Comparison of ENCODE assay signal across 8 cellular contexts in the genomic region with DNA sequence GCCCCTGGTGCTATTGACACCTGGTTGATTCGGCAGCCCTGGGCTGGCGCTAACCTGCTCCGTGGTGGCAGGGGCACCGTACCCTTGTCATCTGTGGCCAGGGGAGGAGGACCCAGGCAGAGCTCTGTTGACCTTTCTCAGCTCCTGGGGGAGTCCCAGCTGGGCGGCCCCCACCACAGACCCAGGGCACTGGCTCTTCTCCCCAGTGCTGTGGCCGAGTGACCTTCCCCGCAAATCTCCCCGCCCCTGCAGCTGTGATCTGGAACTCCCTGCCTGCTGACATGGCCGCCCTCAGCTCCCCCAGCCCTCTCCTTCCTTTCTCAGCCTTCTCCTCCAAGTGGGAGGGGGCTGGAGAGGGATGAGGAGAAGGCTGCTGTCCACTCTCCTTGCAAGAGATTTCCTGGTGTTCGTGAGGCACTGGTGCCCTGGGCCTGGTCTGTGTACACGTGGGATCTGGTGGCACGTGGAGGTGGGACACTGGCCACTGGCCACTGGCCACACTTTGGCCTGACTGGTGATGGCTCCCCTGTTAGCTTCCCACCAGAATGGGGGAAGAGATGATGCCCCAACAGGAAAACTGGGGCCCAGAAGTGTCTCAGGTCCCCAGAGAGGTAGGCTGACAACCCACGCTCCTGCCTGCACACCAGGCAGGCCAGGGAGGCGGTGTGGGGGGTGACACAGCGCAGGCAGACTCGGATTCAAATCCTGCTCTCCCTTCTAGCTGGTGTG. TPM values are rescaled to one million over a fixed set of nuclear protein-coding genes. Genes with fewer than 3 reads are reported as not detected.
DNase-seq lines count a peak whose midpoint lies in the region; TF ChIP-seq lines count a peak whose summit lies in the region.

No MANE protein-coding gene starts in this region.

- H3K27ac ChIP-seq in HL-60 (replicated peaks), result peak overlapping the region; percentile 35
- H3K27ac ChIP-seq in ascending aorta, result peak overlapping the region; percentile 63 to 66
- peak overlapping the region; percentile 79 to 88 for H3K27ac ChIP-seq in mucosa of rectum (ENCODE audit: low read depth in 2 of 2, low read length in 2 of 2)

- DNase-seq in 8988T (peak; percentile 6), HL-60 (ENCODE audit: low read depth in 1 of 2, low spot score in 1 of 2) (no peak), ascending aorta (ENCODE audit: low spot score in 2 of 2) (no peak), DMS 273 treated with DMSO at 0.1 percent for 48 hours (lab: John Stamatoyannopoulos, UW) (no peak), retina (no peak), SHP77 (lab: John Stamatoyannopoulos, UW) (no peak)
- DNase-seq in central memory CD4-positive, alpha-beta T cell, result no peak

- peak overlapping the region in 1 of 2 donors; percentile 50 for H3K9ac ChIP-seq in mucosa of rectum (ENCODE audit: low read depth in 1 of 2, low read length in 2 of 2)

- H3K9me3 ChIP-seq in ascending aorta, result no peaks in the 10 kb centered on the region
- no peaks in the 10 kb centered on the region for H3K9me3 ChIP-seq in mucosa of rectum (ENCODE audit: control insufficient read depth in 2 of 2, low read length in 2 of 2)

- H3K4me1 ChIP-seq in ascending aorta (peaks cover 0 to 2% of the 10 kb centered on the region in 2 donors), mucosa of rectum (ENCODE audit: control insufficient read depth in 2 of 2, insufficient read depth in 2 of 2, low read length in 2 of 2) (peaks cover 37 to 39% of the 10 kb centered on the region in 2 donors)

- H3K36me3 ChIP-seq in ascending aorta, result no peaks in the 10 kb centered on the region
- H3K36me3 ChIP-seq in mucosa of rectum (ENCODE audit: control insufficient read depth in 2 of 2, insufficient read depth in 2 of 2, low read length in 2 of 2), result no peaks in the 10 kb centered on the region

- no peak for TF ChIP-seq CTCF in HL-60 (IDR thresholded peaks at IDR 0.05; ENCODE audit: insufficient read depth, low read length)
- TF ChIP-seq CTCF in ascending aorta (IDR thresholded peaks at IDR 0.05), result no peak

- H3K4me3 ChIP-seq in HL-60 (replicated peaks; ENCODE audit: insufficient read depth, low read length) (no peak overlapping the region), ascending aorta (no peak overlapping the region), mucosa of rectum (ENCODE audit: low read length in 2 of 2) (no peak overlapping the region)

- no peaks in the 10 kb centered on the region for H3K27me3 ChIP-seq in HL-60 (ENCODE audit: insufficient read depth, poor library complexity, severe bottlenecking)
- no peaks in the 10 kb centered on the region for H3K27me3 ChIP-seq in ascending aorta
- H3K27me3 ChIP-seq in mucosa of rectum (ENCODE audit: control insufficient read depth in 2 of 2, insufficient read depth in 2 of 2, low read length in 2 of 2), result no peaks in the 10 kb centered on the region

- intact Hi-C loops in ascending aorta (cut with DNase I), result no loop called here

RNA-seq across cellular contexts. Expression of a gene that starts 8.2 kb away (rescaled TPM):
- total RNA-seq in ascending aorta, result 10.7 TPM

RNA-seq across cellular contexts. Expression of a gene that starts 32.0 kb away (rescaled TPM):
- not detected for total RNA-seq in ascending aorta
